In the genomic region with DNA sequence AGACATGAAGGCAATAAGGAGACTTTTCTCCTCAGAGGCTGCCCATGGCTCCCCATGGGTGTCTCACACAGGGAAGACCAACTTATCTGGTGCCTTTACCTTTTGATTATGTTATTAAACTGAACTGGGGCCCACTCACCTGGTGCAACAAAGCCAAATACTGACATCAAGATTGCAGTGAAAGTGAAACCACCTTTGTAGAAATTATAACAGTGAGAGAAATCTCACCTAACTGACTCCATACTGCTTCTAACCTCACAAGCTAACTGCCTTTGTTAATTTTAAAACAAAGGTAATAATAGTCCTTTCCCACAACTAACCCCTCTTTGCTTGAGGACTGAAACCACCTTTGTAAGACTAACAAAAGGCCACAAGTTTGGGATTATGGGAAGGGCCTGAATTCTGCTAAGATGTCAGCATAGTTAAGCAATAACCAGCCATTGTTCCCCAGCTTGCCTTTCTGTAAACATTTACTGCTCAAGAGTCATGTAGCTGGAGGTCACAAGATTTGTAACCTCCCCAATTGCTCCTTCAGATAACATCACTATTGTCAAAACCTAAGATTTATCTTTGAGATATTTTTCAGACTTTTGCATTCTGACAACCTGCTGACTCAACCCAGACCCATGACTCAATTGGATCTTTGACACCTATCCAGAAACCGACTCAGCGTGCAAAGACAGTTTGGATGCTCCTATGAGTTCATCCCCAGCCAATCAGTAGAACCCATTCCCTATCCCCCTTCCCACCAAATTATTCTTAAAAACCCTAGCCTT, we compare ENCODE assay signal across 14 cellular contexts.
A peak's percentile ranks its signal among the peaks of the same experiment; 100 is the strongest.
DNase-seq lines count a peak whose midpoint lies in the region; ATAC-seq and TF ChIP-seq lines count a peak whose summit lies in the region.
"Had no signal": no experiment of that assay in that cellular context is flagged by ENCODE, and none has a peak within 500 bp of the region (broad histone marks: within the 10 kb centered on the region; RNA-seq: fewer than 3 reads in every experiment).

No MANE protein-coding gene starts in this region.

- peaks cover 0 to 9% (median 0%) of the 10 kb centered on the region in 11 donors for H3K9me3 ChIP-seq in heart right ventricle

- CTCF ChIA-PET in activated naive CD4-positive, alpha-beta T cell treated with anti-CD3 and anti-CD28 coated beads for 36 hours (lab: Charles Lee) = interaction anchor here (1.2 kb wide), 1 partner anchor 45 kb away, joined by 3 read pairs; no protein-coding TSS in a partner anchor

- DNase-seq in GM12865 (ENCODE audit: low read depth) (peak; percentile 16), kidney glomerular epithelial cell (lab: John Stamatoyannopoulos, UW) (peak; percentile 32), heart right ventricle (no peak), NCI-H146 treated with DMSO at 0.1 percent for 48 hours (lab: John Stamatoyannopoulos, UW; ENCODE audit: unreplicated experiment) (no peak)
- peak; percentile 63 for DNase-seq in activated naive CD4-positive, alpha-beta T cell treated with anti-CD3 and anti-CD28 coated beads for 36 hours
- DNase-seq: effector CD8-positive, alpha-beta T cell; hypothalamus; mesenchymal stem cell; substantia nigra had no signal

- no peaks in the 10 kb centered on the region for H3K36me3 Mint-ChIP-seq in activated naive CD4-positive, alpha-beta T cell treated with anti-CD3 and anti-CD28 coated beads for 36 hours (ENCODE audit: low read depth)

- H3K4me1 ChIP-seq in heart right ventricle = no peaks in the 10 kb centered on the region

- no peak for TF ChIP-seq CTCF in GM12865 (IDR thresholded peaks at IDR 0.05; ENCODE audit: insufficient read depth, low read depth, low read length, missing control alignments)
- TF ChIP-seq CTCF in heart right ventricle (IDR thresholded peaks at IDR 0.05) = no peak

- no peaks in the 10 kb centered on the region for H3K36me3 ChIP-seq in heart right ventricle

- no peaks in the 10 kb centered on the region for H3K27me3 ChIP-seq in heart right ventricle

- peak; percentile 45 for ATAC-seq in HG03175 (IDR thresholded peaks at IDR 0.05; ENCODE audit: unreplicated experiment)
- ATAC-seq in heart right ventricle = no peak
- no peak for ATAC-seq in GM19351 (IDR thresholded peaks at IDR 0.05; ENCODE audit: unreplicated experiment)
- ATAC-seq: Panc1 had no signal

- H3K4me3 ChIP-seq in GM12865 (ENCODE audit: low read depth, low read length) (no peak overlapping the region), heart right ventricle (no peak overlapping the region)

- H3K27me3 Mint-ChIP-seq in activated naive CD4-positive, alpha-beta T cell treated with anti-CD3 and anti-CD28 coated beads for 36 hours (ENCODE audit: low read depth) = no peaks in the 10 kb centered on the region
- H3K27me3 Mint-ChIP-seq: progenitor cell of endocrine pancreas had no signal

- no peak overlapping the region for H3K4me3 Mint-ChIP-seq in activated naive CD4-positive, alpha-beta T cell treated with anti-CD3 and anti-CD28 coated beads for 36 hours

- 91 to 92% methylated on average over 2 of the region's 2 CpGs for WGBS in heart right ventricle, 2 donors

- H3K27ac Mint-ChIP-seq in activated naive CD4-positive, alpha-beta T cell treated with anti-CD3 and anti-CD28 coated beads for 36 hours = no peak overlapping the region
- H3K27ac Mint-ChIP-seq: progenitor cell of endocrine pancreas had no signal

- H3K27ac ChIP-seq in heart right ventricle = no peak overlapping the region
- H3K27ac ChIP-seq: KMS-11 had no signal

- H3K9me3 Mint-ChIP-seq in activated naive CD4-positive, alpha-beta T cell treated with anti-CD3 and anti-CD28 coated beads for 36 hours = no peaks in the 10 kb centered on the region

- intact Hi-C loops in activated naive CD4-positive, alpha-beta T cell treated with anti-CD3 and anti-CD28 coated beads for 36 hours (cut with micrococcal nuclease) = loop anchor here (1.0 to 2.0 kb wide), 3 partner anchors 19 to 44 kb away; no protein-coding TSS in a partner anchor
- intact Hi-C loops in heart right ventricle (cut with DNase I) = no loop called here

- peaks cover 28% of the 10 kb centered on the region for H3K4me1 Mint-ChIP-seq in activated naive CD4-positive, alpha-beta T cell treated with anti-CD3 and anti-CD28 coated beads for 36 hours (ENCODE audit: low read depth)

Comparison
In these comparisons a context has a peak if more than half of its experiments do, and no peak if none do; other contexts are left out.
1. DNase-seq: peak in GM12865 (single experiment), activated naive CD4-positive, alpha-beta T cell treated with anti-CD3 and anti-CD28 coated beads for 36 hours (single experiment) and kidney glomerular epithelial cell (single experiment); none in heart right ventricle (0 of 2) and NCI-H146 treated with DMSO at 0.1 percent for 48 hours (single experiment).